8 cellular contexts compared by ENCODE assay signal in genomic region chr7:101814996-101815825, GRCh38. TPM values are rescaled to one million over a fixed set of nuclear protein-coding genes. Genes with fewer than 3 reads are reported as not detected.
DNase-seq lines count a peak whose midpoint lies in the region; ATAC-seq and TF ChIP-seq lines count a peak whose summit lies in the region.

No MANE protein-coding gene starts in this region.

- peaks cover 7% of the 10 kb centered on the region; the same call in 1 of the 2 replicates for H3K4me1 ChIP-seq in IMR-90 (ENCODE audit: control insufficient read depth, insufficient read depth, low read length)

- ATAC-seq in GM21423 (IDR thresholded peaks at IDR 0.05; ENCODE audit: unreplicated experiment) (peak; percentile 26), IMR-90 (ENCODE audit: low read depth) (peak; percentile 55)

- no peak overlapping the region for H2BK20ac ChIP-seq in IMR-90 (ENCODE audit: low read depth, low read length)

- TF ChIP-seq RAD21 in IMR-90 (IDR thresholded peaks at IDR 0.05; ENCODE audit: low read length) = peak; percentile 17; the same call in 1 of the 2 replicates

- H3K9me3 ChIP-seq in IMR-90 (ENCODE audit: control insufficient read depth, insufficient read depth, low read length) = no peaks in the 10 kb centered on the region

- POLR2A ChIA-PET in IMR-90 (lab: Charles Lee; ENCODE audit: unreplicated experiment) = no interaction called here

- intact Hi-C loops in IMR-90 (cut with micrococcal nuclease) = loop anchor here (1.0 to 10.0 kb wide), 9 partner anchors 67 to 457 kb away; no protein-coding TSS in a partner anchor
- intact Hi-C loops in lower leg skin (cut with DNase I; ENCODE audit: low total_unique reads) = loop anchor here (10.0 kb wide), 1 partner anchor 420 kb away; no protein-coding TSS in a partner anchor

- in situ Hi-C loops in IMR-90 (cut with MboI; ENCODE audit: low sequenced_read_pairs) = loop anchor here (5.0 to 10.0 kb wide), 2 partner anchors 128 to 420 kb away; no protein-coding TSS in a partner anchor

- peak overlapping the region; percentile 78 for H4K5ac ChIP-seq in IMR-90 (ENCODE audit: low read depth, low read length)

- H3K56ac ChIP-seq in IMR-90 (ENCODE audit: extremely low read depth, insufficient read depth, low read length) = no peak overlapping the region

- peak overlapping the region; percentile 92 for H2BK5ac ChIP-seq in IMR-90 (ENCODE audit: low read depth, low read length, poor library complexity, severe bottlenecking)

- peak; percentile 61 for DNase-seq in COR-L47 (lab: John Stamatoyannopoulos, UW)
- DNase-seq in IMR-90 = peak; percentile 21
- DNase-seq in cerebellum (ENCODE audit: low spot score) = peak; percentile 71
- peak in 1 of 2 donors; percentile 89 for DNase-seq in lower leg skin (ENCODE audit: low spot score in 2 of 2)
- peak; percentile 50 to 64 for DNase-seq in stimulated activated CD4-positive, alpha-beta T cell treated with anti-CD3 and anti-CD28 coated beads, Interleukin-4, amount 100 ng/mL, for 4 hours
- DNase-seq in NCI-H2029 (lab: John Stamatoyannopoulos, UW) = no peak

- dilution Hi-C loops in IMR-90 (cut with HindIII; ENCODE audit: low sequenced_read_pairs, unreplicated experiment) = no loop called here

- peak overlapping the region; percentile 2 to 25; a peak in 3 of 4 replicates for H4K8ac ChIP-seq in IMR-90 (ENCODE audit: low read depth in 2 of 2, low read length in 2 of 2)

- 0% methylated on average over 6 of the region's 89 CpGs; no CpG with 5 or more reads in 1 of the 2 experiments for WGBS in IMR-90 (ENCODE audit: extremely low coverage in 2 of 2, insufficient read length in 1 of 2), 2 experiments
- 0 to 2% methylated on average over 5 to 46 of the region's 89 CpGs for WGBS in lower leg skin, 2 donors

- H3K4me2 ChIP-seq in IMR-90 (ENCODE audit: low read depth, low read length) = peak overlapping the region; percentile 89

- H3K36me3 ChIP-seq in IMR-90 (ENCODE audit: control insufficient read depth, insufficient read depth, low read length) = no peaks in the 10 kb centered on the region

- H3K79me1 ChIP-seq in IMR-90 (ENCODE audit: low read depth in 1 of 2, low read length in 2 of 2) = peaks cover 0 to 34% of the 10 kb centered on the region in 2 experiments; a peak in 2 of 4 replicates

- peak overlapping the region; percentile 68 for H3K4me3 ChIP-seq in IMR-90 (ENCODE audit: insufficient read depth, low read depth, low read length)
- H3K4me3 ChIP-seq in WI38 (ENCODE audit: low read depth, low read length) = peak overlapping the region; percentile 75
- peak overlapping the region; percentile 43 for H3K4me3 ChIP-seq in lower leg skin (ENCODE audit: low read depth, poor library complexity, severe bottlenecking)

- peak overlapping the region; percentile 81 for H3K27ac ChIP-seq in IMR-90 (ENCODE audit: insufficient read depth, low read length)

- H2AK9ac ChIP-seq in IMR-90 (replicated peaks; ENCODE audit: low read depth, low read length, poor library complexity) = peak overlapping the region; percentile 93

- peak overlapping the region; percentile 3; the same call in 1 of the 3 replicates for H2BK15ac ChIP-seq in IMR-90 (ENCODE audit: low read depth, low read length)

- BruUV-seq in IMR-90 (replicated peaks; lab: Mats Ljungman, UMichigan) = no TSS peak

- H3K9me1 ChIP-seq in IMR-90 (ENCODE audit: insufficient read depth, low read length) = no peaks in the 10 kb centered on the region; the same call in 1 of the 2 replicates

- 0 out of 2 replicates have a peak overlapping the region, but pooled peaks have one; percentile 51 for H3K14ac ChIP-seq in IMR-90 (replicated peaks; ENCODE audit: low read depth, low read length)

- H4K91ac ChIP-seq in IMR-90 (ENCODE audit: insufficient read depth, low read depth, low read length) = peak overlapping the region; percentile 82; the same call in 1 of the 2 replicates

- H4K20me1 ChIP-seq in IMR-90 (ENCODE audit: insufficient read depth, low read length) = peaks cover 24% of the 10 kb centered on the region

- peak overlapping the region; percentile 47 for H2BK120ac ChIP-seq in IMR-90 (ENCODE audit: low read depth, low read length)

- TF ChIP-seq POLR2A in IMR-90 (IDR thresholded peaks at IDR 0.05; ENCODE audit: low read depth, low read length) = no peak; the same call in 1 of the 2 replicates
- TF ChIP-seq POLR2A in lower leg skin (IDR thresholded peaks at IDR 0.05) = no peak

- H3K23ac ChIP-seq in IMR-90 (ENCODE audit: low read depth, low read length) = peak overlapping the region; percentile 90

- H3K18ac ChIP-seq in IMR-90 (ENCODE audit: low read depth, low read length) = peak overlapping the region; percentile 60; the same call in 1 of the 2 replicates

- no peaks in the 10 kb centered on the region for H3K27me3 ChIP-seq in IMR-90 (ENCODE audit: control insufficient read depth, insufficient read depth, low read length)

- H3K4ac ChIP-seq in IMR-90 (ENCODE audit: low read depth, low read length) = peak overlapping the region; percentile 14

- TF ChIP-seq CTCF in IMR-90 (conservative IDR thresholded peaks at IDR 0.05; ENCODE audit: low read depth, low read length) = peak; percentile 45
- TF ChIP-seq CTCF in WI38 (IDR thresholded peaks at IDR 0.05; ENCODE audit: low read depth, low read length) = peak; percentile 34; the same call in 1 of the 2 replicates
- TF ChIP-seq CTCF in lower leg skin (IDR thresholded peaks at IDR 0.05) = no peak

- peak overlapping the region; percentile 82 for H3K9ac ChIP-seq in IMR-90 (ENCODE audit: low read depth, low read length)

- H2AK5ac ChIP-seq in IMR-90 (ENCODE audit: low read depth, low read length) = peak overlapping the region; percentile 95

- CTCF ChIA-PET in IMR-90 (lab: Yijun Ruan, JAX) = interaction anchor here (1.1 kb wide), 1 partner anchor 415 kb away, joined by 3 read pairs; no protein-coding TSS in a partner anchor

- peak overlapping the region; percentile 98 for H2AFZ ChIP-seq in IMR-90 (replicated peaks; ENCODE audit: low read length, poor library complexity)

TF ChIP-seq in IMR-90, 13 proteins besides CTCF, POLR2A, EP300 and RAD21:
- TF ChIP-seq FOS (IDR thresholded peaks at IDR 0.05; ENCODE audit: low read depth, low read length) = no peak
- TF ChIP-seq RCOR1 (IDR thresholded peaks at IDR 0.05; ENCODE audit: insufficient replicate concordance, low read length) = no peak
- no peak for TF ChIP-seq ELK1 (IDR thresholded peaks at IDR 0.05; ENCODE audit: borderline replicate concordance, low read depth, low read length)
- peak; percentile 1; the same call in 1 of the 2 replicates for TF ChIP-seq MXI1 (IDR thresholded peaks at IDR 0.05; ENCODE audit: borderline replicate concordance, low read depth, low read length)
- peak; percentile 53; the same call in 1 of the 2 replicates for TF ChIP-seq MAZ (IDR thresholded peaks at IDR 0.05; ENCODE audit: borderline replicate concordance, low read depth, low read length)
- no peak for TF ChIP-seq USF2 (IDR thresholded peaks at IDR 0.05; ENCODE audit: low read depth, low read length)

RNA-seq across cellular contexts. Expression of gene CUX1, which starts 2.2 kb away (rescaled TPM):
- total RNA-seq in IMR-90 (2012; rRNA removed) (19.7 TPM in 2 replicates), cerebellum (59.8 TPM), lower leg skin (10 to 100 TPM; 40.8 to 62.1 (median 43.8) TPM)
- 45.2 and 46.4 TPM in 2 replicates for polyA plus RNA-seq in IMR-90 (2012; rRNA removed)
- polyA plus RNA-seq in IMR-90 (2012; cell fraction: cytosol; rRNA removed) = 45.4 and 65.3 TPM in 2 replicates
- polyA plus RNA-seq in IMR-90 (2012; cell fraction: nucleus; rRNA removed; ENCODE audit: low replicate concordance) = 19.7 and 27.9 TPM in 2 replicates

Comparison
In these comparisons a context has a peak if more than half of its experiments do, and no peak if none do; other contexts are left out.
1. CTCF ChIP-seq: peak in IMR-90 (single experiment) and WI38 (single experiment); none in lower leg skin (0 of 3).
2. Peak in every context shown above with its lines, with median percentiles within 50 percentile points of each other: H3K4me3 ChIP-seq.